Comparison of ENCODE assay signal across 16 cellular contexts in genomic region chr11:119863811-119864601, GRCh38.
DNase-seq lines count a peak whose midpoint lies in the region; ATAC-seq and TF ChIP-seq lines count a peak whose summit lies in the region.
"Had no signal": no experiment of that assay in that cellular context is flagged by ENCODE, and none has a peak within 500 bp of the region (broad histone marks: within the 10 kb centered on the region; RNA-seq: fewer than 3 reads in every experiment).

No MANE protein-coding gene starts in this region.

- no peaks in the 10 kb centered on the region for H3K36me3 Mint-ChIP-seq in glutamatergic neuron (ENCODE audit: unreplicated experiment)
- H3K36me3 Mint-ChIP-seq in activated T-cell treated with anti-CD3 and anti-CD28 coated beads, Interleukin-2, amount 50 U/mL, for 24 hours (ENCODE audit: low read depth): no peaks in the 10 kb centered on the region
- H3K36me3 Mint-ChIP-seq: mesothelial cell of epicardium had no signal

- no peak for TF ChIP-seq CTCF in glutamatergic neuron (IDR thresholded peaks at IDR 0.05; ENCODE audit: partially characterized antibody, unreplicated experiment)

- H3K4me1 Mint-ChIP-seq in glutamatergic neuron (ENCODE audit: low read depth, unreplicated experiment): peaks cover 28% of the 10 kb centered on the region
- H3K4me1 Mint-ChIP-seq in activated T-cell treated with anti-CD3 and anti-CD28 coated beads, Interleukin-2, amount 50 U/mL, for 24 hours (ENCODE audit: low read depth): no peaks in the 10 kb centered on the region
- H3K4me1 Mint-ChIP-seq: activated CD4-positive, alpha-beta T cell treated with anti-CD3 and anti-CD28 coated beads, Interleukin-2, amount 10 ng/mL, durations not matched to agents 7 days and 5 days; activated T-helper 17 cell treated with anti-CD3 and anti-CD28 coated beads, Interleukin-2, amount 50 U/mL, for 72 hours had no signal

- peaks cover 14% of the 10 kb centered on the region for H3K27me3 Mint-ChIP-seq in glutamatergic neuron (ENCODE audit: unreplicated experiment)
- peaks cover 24% of the 10 kb centered on the region for H3K27me3 Mint-ChIP-seq in activated T-cell treated with anti-CD3 and anti-CD28 coated beads, Interleukin-2, amount 50 U/mL, for 24 hours

- ATAC-seq in HG02938 (IDR thresholded peaks at IDR 0.05; ENCODE audit: unreplicated experiment): no peak
- ATAC-seq: activated T-helper 17 cell treated with anti-CD3 and anti-CD28 coated beads, Interleukin-2, amount 50 U/mL, for 72 hours had no signal

- peaks cover 10% of the 10 kb centered on the region for H3K9me3 Mint-ChIP-seq in glutamatergic neuron (ENCODE audit: unreplicated experiment)
- H3K9me3 Mint-ChIP-seq in activated T-cell treated with anti-CD3 and anti-CD28 coated beads, Interleukin-2, amount 50 U/mL, for 24 hours: no peaks in the 10 kb centered on the region
- H3K9me3 Mint-ChIP-seq: activated CD4-positive, alpha-beta T cell treated with anti-CD3 and anti-CD28 coated beads, Interleukin-2, amount 10 ng/mL, durations not matched to agents 7 days and 5 days; activated T-helper 17 cell treated with anti-CD3 and anti-CD28 coated beads, Interleukin-2, amount 50 U/mL, for 72 hours; mesothelial cell of epicardium had no signal

- DNase-seq in COLO668 (lab: John Stamatoyannopoulos, UW; ENCODE audit: unreplicated experiment) (peak; percentile 89), NCI-H1105 (lab: John Stamatoyannopoulos, UW) (peak; percentile 79), NCI-H524 treated with DMSO at 0.1 percent for 48 hours (lab: John Stamatoyannopoulos, UW) (peak; percentile 98), glutamatergic neuron (peak; percentile 59), ecto neural progenitor cell (ENCODE audit: low spot score) (no peak), COLO829 (ENCODE audit: low spot score) (no peak)
- no peak for DNase-seq in activated T-cell treated with anti-CD3 and anti-CD28 coated beads, Interleukin-2, amount 50 U/mL, for 24 hours
- DNase-seq: ACHN; activated CD4-positive, alpha-beta T cell treated with anti-CD3 and anti-CD28 coated beads, Interleukin-2, amount 10 ng/mL, durations not matched to agents 7 days and 5 days; Calu3; foreskin fibroblast; stimulated activated CD8-positive, alpha-beta memory T cell treated with anti-CD3 and anti-CD28 coated beads, Interleukin-4, amount 100 ng/mL, for 48 hours; T-helper 2 cell had no signal

- peak overlapping the region; percentile 43 for H3K27ac Mint-ChIP-seq in glutamatergic neuron (ENCODE audit: unreplicated experiment)
- H3K27ac Mint-ChIP-seq in activated T-cell treated with anti-CD3 and anti-CD28 coated beads, Interleukin-2, amount 50 U/mL, for 24 hours: no peak overlapping the region
- H3K27ac Mint-ChIP-seq: activated CD4-positive, alpha-beta T cell treated with anti-CD3 and anti-CD28 coated beads, Interleukin-2, amount 10 ng/mL, durations not matched to agents 7 days and 5 days; activated T-helper 17 cell treated with anti-CD3 and anti-CD28 coated beads, Interleukin-2, amount 50 U/mL, for 72 hours; mesothelial cell of epicardium had no signal

- H3K4me3 Mint-ChIP-seq in glutamatergic neuron (ENCODE audit: unreplicated experiment): peak overlapping the region; percentile 63
- H3K4me3 Mint-ChIP-seq in activated T-cell treated with anti-CD3 and anti-CD28 coated beads, Interleukin-2, amount 50 U/mL, for 24 hours: no peak overlapping the region
- H3K4me3 Mint-ChIP-seq: activated CD4-positive, alpha-beta T cell treated with anti-CD3 and anti-CD28 coated beads, Interleukin-2, amount 10 ng/mL, durations not matched to agents 7 days and 5 days; activated T-helper 17 cell treated with anti-CD3 and anti-CD28 coated beads, Interleukin-2, amount 50 U/mL, for 72 hours; mesothelial cell of epicardium had no signal

Comparison
In these comparisons a context has a peak if more than half of its experiments do, and no peak if none do; other contexts are left out.
1. DNase-seq: peak in COLO668 (single experiment), NCI-H1105 (single experiment), NCI-H524 treated with DMSO at 0.1 percent for 48 hours (single experiment) and glutamatergic neuron (single experiment); none in activated T-cell treated with anti-CD3 and anti-CD28 coated beads, Interleukin-2, amount 50 U/mL, for 24 hours (single experiment), ecto neural progenitor cell (single experiment) and COLO829 (single experiment).